ENCODE assay signal across 29 cellular contexts in genomic region chr20:556984-557383, GRCh38.
DNase-seq lines count a peak whose midpoint lies in the region; TF ChIP-seq lines count a peak whose summit lies in the region.
"Had no signal": no experiment of that assay in that cellular context is flagged by ENCODE, and none has a peak within 500 bp of the region (broad histone marks: within the 10 kb centered on the region; RNA-seq: fewer than 3 reads in every experiment).

No MANE protein-coding gene starts in this region.

- H3K4me1 ChIP-seq in HEK293 (ENCODE audit: control insufficient read depth, insufficient read depth, low read length) = peaks cover 6% of the 10 kb centered on the region
- H3K4me1 ChIP-seq: BE2C; BLaER1; BLaER1 treated with 17β-estradiol and CSF1 and Interleukin-3, amounts not matched to agents 10 nM and 100 nM had no signal

- CTCF ChIA-PET in HEK293 (lab: Yijun Ruan, JAX) = interaction anchor here (0.6 to 4.4 kb wide), 4 partner anchors 34 to 183 kb away, joined by 3 to 20 read pairs (median 11); no protein-coding TSS in a partner anchor

- DNase-seq in stimulated activated CD8-positive, alpha-beta memory T cell treated with anti-CD3 and anti-CD28 coated beads, Interleukin-4, amount 100 ng/mL, for 48 hours = peak; percentile 14
- DNase-seq in substantia nigra (lab: John Stamatoyannopoulos, UW) (no peak), coronary artery (ENCODE audit: low spot score) (no peak)
- DNase-seq: 8988T; ACHN; AML-193; BE2C; C1 segment of cervical spinal cord; Caco-2; Calu3; CD4-positive, alpha-beta memory T cell; CD4-positive, alpha-beta T cell; CD4-positive, CD25-positive, alpha-beta regulatory T cell; CD8-positive, alpha-beta memory T cell; CD8-positive, alpha-beta T cell; COR-L47; DMS 273 treated with DMSO at 0.1 percent for 48 hours; DMS153; DMS53; DMS79; DMS79 treated with DMSO at 0.1 percent for 48 hours; DND-41; EL had no signal

- POLR2A ChIA-PET in HEK293 (lab: Yijun Ruan, JAX) = interaction anchor here (1.1 to 1.3 kb wide), 2 partner anchors 169 to 209 kb away, joined by 4 to 7 read pairs; no protein-coding TSS in a partner anchor

- no peak for TF ChIP-seq CTCF in HEK293 (tag by site-specific recombination; IDR thresholded peaks at IDR 0.05)
- no peak for TF ChIP-seq CTCF in coronary artery (IDR thresholded peaks at IDR 0.05)

- H3K4me3 ChIP-seq in HEK293 (ENCODE audit: low read depth, low read length) (no peak overlapping the region), coronary artery (no peak overlapping the region)
- H3K4me3 ChIP-seq: A549; BLaER1; BLaER1 treated with 17β-estradiol and CSF1 and Interleukin-3, amounts not matched to agents 10 nM and 100 nM had no signal

- H3K36me3 ChIP-seq in HEK293 (ENCODE audit: control insufficient read depth in 2 of 2, insufficient read depth in 1 of 2, low read length in 2 of 2) = no peaks in the 10 kb centered on the region
- H3K36me3 ChIP-seq: BE2C; BLaER1; BLaER1 treated with 17β-estradiol and CSF1 and Interleukin-3, amounts not matched to agents 10 nM and 100 nM had no signal

- H3K27ac ChIP-seq in HEK293 (ENCODE audit: extremely low read depth, low read depth, low read length) = no peak overlapping the region
- H3K27ac ChIP-seq in substantia nigra (ENCODE audit: low read depth, low read length, poor library complexity, severe bottlenecking) = no peak overlapping the region
- no peak overlapping the region for H3K27ac ChIP-seq in coronary artery
- H3K27ac ChIP-seq: 22Rv1; A549; BLaER1; BLaER1 treated with 17β-estradiol and CSF1 and Interleukin-3, amounts not matched to agents 10 nM and 100 nM; C4-2B had no signal

- H3K9me3 ChIP-seq in HEK293 (ENCODE audit: control insufficient read depth, insufficient read depth, low read depth, low read length) = no peaks in the 10 kb centered on the region
- H3K9me3 ChIP-seq: A549; BE2C; BLaER1; BLaER1 treated with 17β-estradiol and CSF1 and Interleukin-3, amounts not matched to agents 10 nM and 100 nM; Caco-2 had no signal

TF ChIP-seq in HEK293, 187 proteins besides CTCF, POLR2A, EP300 and RAD21:
- TF ChIP-seq ZFHX2 (tag by site-specific recombination; conservative IDR thresholded peaks at IDR 0.05) (peak; percentile 93), ZNF302 (tag by site-specific recombination; IDR thresholded peaks at IDR 0.05; ENCODE audit: low read depth) (no peak), EGR2 (tag by site-specific recombination; IDR thresholded peaks at IDR 0.05; ENCODE audit: low read depth) (peak; percentile 94), ZNF398 (tag by site-specific recombination; IDR thresholded peaks at IDR 0.05) (peak; percentile 22; the same call in 1 of the 2 replicates)
